ENCODE assay signal across 8 cellular contexts in genomic region chr11:72684236-72684912, GRCh38. TPM values are rescaled to one million over a fixed set of nuclear protein-coding genes. Genes with fewer than 3 reads are reported as not detected.
DNase-seq lines count a peak whose midpoint lies in the region; ATAC-seq, FAIRE-seq and TF ChIP-seq lines count a peak whose summit lies in the region.

No MANE protein-coding gene starts in this region.

- peaks cover 44% of the 10 kb centered on the region for H3K36me3 ChIP-seq in left ventricle myocardium inferior
- no peaks in the 10 kb centered on the region for H3K36me3 ChIP-seq in smooth muscle cell (ENCODE audit: low read depth)

- no peak overlapping the region for H3K9ac ChIP-seq in smooth muscle cell (ENCODE audit: low read depth)

- H4K20me1 ChIP-seq in smooth muscle cell (ENCODE audit: low read depth): peaks cover 41% of the 10 kb centered on the region

- DNase-seq in D721Med (ENCODE audit: insufficient read length, low spot score): peak; percentile 64
- peak; percentile 6 for DNase-seq in SHP77 treated with DMSO at 0.1 percent for 48 hours (lab: John Stamatoyannopoulos, UW)
- DNase-seq in activated naive CD4-positive, alpha-beta T cell treated with anti-CD3 and anti-CD28 coated beads, Interleukin-2, amount 50 U/mL, for 16 hours: peak; percentile 58
- peak; percentile 78 for DNase-seq in left ventricle myocardium inferior
- DNase-seq in smooth muscle cell (lab: John Stamatoyannopoulos, UW; ENCODE audit: unreplicated experiment): peak; percentile 12

- H3K4me3 ChIP-seq in left ventricle myocardium inferior: no peak overlapping the region
- H3K4me3 ChIP-seq in smooth muscle cell: no peak overlapping the region

- H3K27ac ChIP-seq in left ventricle myocardium inferior (replicated peaks) (peak overlapping the region; percentile 80), smooth muscle cell (ENCODE audit: low read depth) (peak overlapping the region; percentile 84)

- H3K4me1 ChIP-seq in left ventricle myocardium inferior (peaks cover 70% of the 10 kb centered on the region), smooth muscle cell (ENCODE audit: low read depth) (peaks cover 6% of the 10 kb centered on the region)

- peaks cover 9% of the 10 kb centered on the region for H3F3A ChIP-seq in smooth muscle cell (ENCODE audit: low read depth)

- peak overlapping the region; percentile 19 for H3K4me2 ChIP-seq in smooth muscle cell

- H2AFZ ChIP-seq in smooth muscle cell (ENCODE audit: low read depth): no peak overlapping the region

- intact Hi-C loops in left ventricle myocardium inferior (cut with micrococcal nuclease): no loop called here

- H3K27me3 ChIP-seq in left ventricle myocardium inferior (ENCODE audit: low read depth) (no peaks in the 10 kb centered on the region), smooth muscle cell (ENCODE audit: low read depth) (no peaks in the 10 kb centered on the region)

- no peak for FAIRE-seq in D721Med (lab: Jason Lieb, UNC)

- no peaks in the 10 kb centered on the region for H3K79me2 ChIP-seq in smooth muscle cell (ENCODE audit: low read depth)

- WGBS in smooth muscle cell (ENCODE audit: low lambda C conversion rate): 49% methylated on average over 9 of the region's 9 CpGs

- peak; percentile 48 for ATAC-seq in HG02588 (IDR thresholded peaks at IDR 0.05; ENCODE audit: unreplicated experiment)
- no peak for ATAC-seq in GM21381 (IDR thresholded peaks at IDR 0.05; ENCODE audit: unreplicated experiment)
- no peak for ATAC-seq in GM19023 (IDR thresholded peaks at IDR 0.05; ENCODE audit: unreplicated experiment)

- TF ChIP-seq CTCF in D721Med (IDR thresholded peaks at IDR 0.05; ENCODE audit: insufficient read depth, missing control alignments) (peak; percentile 29), left ventricle myocardium inferior (IDR thresholded peaks at IDR 0.05; ENCODE audit: borderline replicate concordance) (peak; percentile 69), smooth muscle cell (IDR thresholded peaks at IDR 0.05; ENCODE audit: borderline replicate concordance, insufficient read depth, poor library complexity, severe bottlenecking) (peak; percentile 73)

- H3K9me3 ChIP-seq in left ventricle myocardium inferior (replicated peaks) (no peaks in the 10 kb centered on the region), smooth muscle cell (replicated peaks; ENCODE audit: low read depth) (no peaks in the 10 kb centered on the region)

RNA-seq across cellular contexts. Expression of gene PDE2A, which starts 10.2 kb away (rescaled TPM):
- 19.6 TPM for total RNA-seq in left ventricle myocardium inferior
- total RNA-seq in smooth muscle cell: not detected in 2 replicates
- 1.0 TPM in 2 replicates for polyA plus RNA-seq in smooth muscle cell

Comparison
In these comparisons a context has a peak if more than half of its experiments do, and no peak if none do; other contexts are left out.
1. DNase-seq: peak in every context shown above with its lines; median percentile 78 in left ventricle myocardium inferior; 64 in D721Med; 58 in activated naive CD4-positive, alpha-beta T cell treated with anti-CD3 and anti-CD28 coated beads, Interleukin-2, amount 50 U/mL, for 16 hours; 12 in smooth muscle cell; 6 in SHP77 treated with DMSO at 0.1 percent for 48 hours.
2. RNA of gene PDE2A, which starts 10.2 kb away (total RNA-seq): 19.6 TPM in left ventricle myocardium inferior (single experiment); not detected in smooth muscle cell; every median in the first group is over 10 times any median in the second.
3. Peak in every context shown above with its lines, with median percentiles within 50 percentile points of each other: CTCF ChIP-seq.